In the genomic region with DNA sequence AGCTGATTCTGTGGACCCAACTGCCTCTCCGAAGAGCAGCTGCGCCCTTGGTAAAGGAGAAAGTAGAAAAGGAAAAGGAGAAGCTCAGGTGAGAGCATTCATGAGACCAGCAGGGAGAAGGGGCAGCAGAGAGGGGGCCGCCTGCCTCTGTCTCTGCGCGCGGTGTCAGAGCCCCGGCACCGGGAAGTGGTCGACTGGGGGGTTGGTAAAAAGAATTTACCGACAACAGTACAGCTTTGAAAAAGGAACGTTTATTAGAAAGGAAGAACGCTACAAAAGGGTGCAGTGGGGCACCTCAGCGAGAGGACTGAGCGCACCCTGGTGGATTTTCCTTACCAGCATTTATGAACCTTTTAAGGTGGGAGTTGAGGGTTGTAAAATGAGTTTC, we compare ENCODE assay signal across 8 cellular contexts.
DNase-seq lines count a peak whose midpoint lies in the region; ATAC-seq, FAIRE-seq and TF ChIP-seq lines count a peak whose summit lies in the region.

No MANE protein-coding gene starts in this region.

- H3K27me3 ChIP-seq in OCI-LY3 (ENCODE audit: low read depth, low read length) (no peaks in the 10 kb centered on the region), cardiac muscle cell (no peaks in the 10 kb centered on the region), small intestine (ENCODE audit: control insufficient read depth in 2 of 2, insufficient read depth in 2 of 2, low read length in 2 of 2) (no peaks in the 10 kb centered on the region)

- H2AFZ ChIP-seq in OCI-LY3 (ENCODE audit: low read depth, low read length) = peak overlapping the region; percentile 98

- DNase-seq in COLO668 (lab: John Stamatoyannopoulos, UW; ENCODE audit: unreplicated experiment) (peak; percentile 45), cardiac muscle cell (ENCODE audit: low read depth in 1 of 2, low spot score in 1 of 2) (peak; percentile 37 to 48), small intestine (peak; percentile 48), medulla oblongata (ENCODE audit: extremely low spot score) (no peak)
- DNase-seq in activated effector memory CD4-positive, alpha-beta T cell treated with anti-CD3 and anti-CD28 coated beads, Interleukin-2, amount 50 U/mL, for 16 hours = peak; percentile 69

- no peaks in the 10 kb centered on the region for H3K9me3 ChIP-seq in OCI-LY3 (ENCODE audit: insufficient read depth, low read length)
- H3K9me3 ChIP-seq in cardiac muscle cell (ENCODE audit: low read depth) = no peaks in the 10 kb centered on the region
- no peaks in the 10 kb centered on the region for H3K9me3 ChIP-seq in small intestine (ENCODE audit: control insufficient read depth, low read depth)

- peak; percentile 65 for TF ChIP-seq CTCF in OCI-LY3 (IDR thresholded peaks at IDR 0.05; ENCODE audit: low read depth, low read length)
- TF ChIP-seq CTCF in cardiac muscle cell (IDR thresholded peaks at IDR 0.05; ENCODE audit: low read depth, low read length) = peak; percentile 40

- H3K27ac ChIP-seq in OCI-LY3 (ENCODE audit: low read length) (peak overlapping the region; percentile 58), cardiac muscle cell (no peak overlapping the region), small intestine (ENCODE audit: low read depth in 1 of 2, low read length in 1 of 2) (peak overlapping the region in 1 of 2 donors; percentile 11)

- no peaks in the 10 kb centered on the region for H3K4me1 ChIP-seq in OCI-LY3 (ENCODE audit: low read length)
- H3K4me1 ChIP-seq in cardiac muscle cell (ENCODE audit: low read depth) = no peaks in the 10 kb centered on the region
- no peaks in the 10 kb centered on the region for H3K4me1 ChIP-seq in small intestine (ENCODE audit: control insufficient read depth in 2 of 2, insufficient read depth in 1 of 2, low read depth in 1 of 2, low read length in 1 of 2)

- H3K36me3 ChIP-seq in OCI-LY3 (replicated peaks; ENCODE audit: low read depth, low read length) = no peaks in the 10 kb centered on the region
- no peaks in the 10 kb centered on the region for H3K36me3 ChIP-seq in cardiac muscle cell
- H3K36me3 ChIP-seq in small intestine (ENCODE audit: control insufficient read depth in 2 of 2, insufficient read depth in 2 of 2, low read length in 2 of 2) = no peaks in the 10 kb centered on the region

- H3K4me3 ChIP-seq in OCI-LY3 (ENCODE audit: low read length) = peak overlapping the region; percentile 89
- no peak overlapping the region for H3K4me3 ChIP-seq in cardiac muscle cell
- peak overlapping the region in 1 of 2 donors; percentile 7 for H3K4me3 ChIP-seq in small intestine (ENCODE audit: low read depth in 1 of 2, low read length in 2 of 2)

- H3K79me2 ChIP-seq in OCI-LY3 (ENCODE audit: low read length) = no peaks in the 10 kb centered on the region

- H3K4me2 ChIP-seq in OCI-LY3 (ENCODE audit: low read length) = peak overlapping the region; percentile 88

- peak overlapping the region; percentile 74 for H3K9ac ChIP-seq in OCI-LY3 (ENCODE audit: low read length)

- ATAC-seq in GM19455 (IDR thresholded peaks at IDR 0.05; ENCODE audit: unreplicated experiment) (peak; percentile 52), HG03571 (IDR thresholded peaks at IDR 0.05; ENCODE audit: unreplicated experiment) (peak; percentile 49)

- H4K20me1 ChIP-seq in OCI-LY3 (ENCODE audit: insufficient read depth, low read length) = no peaks in the 10 kb centered on the region

- FAIRE-seq in small intestine (lab: Jason Lieb, UNC) = no peak

- WGBS in small intestine, 3 donors = 13 to 17% (median 15%) methylated on average over 14 of the region's 14 CpGs
